ENCODE assay signal across 11 cellular contexts in genomic region chr16:87327798-87328495, GRCh38. TPM values are rescaled to one million over a fixed set of nuclear protein-coding genes. Genes with fewer than 3 reads are reported as not detected.
A peak's percentile ranks its signal among the peaks of the same experiment; 100 is the strongest.
DNase-seq lines count a peak whose midpoint lies in the region; ATAC-seq and TF ChIP-seq lines count a peak whose summit lies in the region.
"Had no signal": no experiment of that assay in that cellular context is flagged by ENCODE, and none has a peak within 500 bp of the region (broad histone marks: within the 10 kb centered on the region; RNA-seq: fewer than 3 reads in every experiment).

No MANE protein-coding gene starts in this region.

- peaks cover 7% of the 10 kb centered on the region for H3K4me1 Mint-ChIP-seq in CD8-positive, alpha-beta T cell (ENCODE audit: low read depth)
- 0 out of 2 replicates have a peak, but pooled peaks cover 5% of the 10 kb centered on the region for H3K4me1 Mint-ChIP-seq in WTC11

- no peaks in the 10 kb centered on the region for H3K9me3 ChIP-seq in CD8-positive, alpha-beta T cell (ENCODE audit: low read length)
- no peaks in the 10 kb centered on the region for H3K9me3 ChIP-seq in right atrium auricular region
- no peaks in the 10 kb centered on the region for H3K9me3 ChIP-seq in spleen

- H3K27ac Mint-ChIP-seq in CD8-positive, alpha-beta T cell: peak overlapping the region; percentile 27
- H3K27ac Mint-ChIP-seq in WTC11: peak overlapping the region; percentile 40; the same call in 1 of the 2 replicates

- CTCF ChIA-PET in CD8-positive, alpha-beta T cell (lab: Charles Lee): interaction anchor here (1.5 to 1.7 kb wide), 2 partner anchors 66 to 308 kb away, joined by 4 to 5 read pairs; no protein-coding TSS in a partner anchor
- CTCF ChIA-PET in WTC11 (lab: Charles Lee): interaction anchor here (0.6 to 1.3 kb wide), 2 partner anchors 29 to 67 kb away, joined by 3 read pairs; no protein-coding TSS in a partner anchor

- TF ChIP-seq CTCF in CD8-positive, alpha-beta T cell (IDR thresholded peaks at IDR 0.05): no peak
- TF ChIP-seq CTCF in WTC11 (IDR thresholded peaks at IDR 0.05) (no peak), right atrium auricular region (IDR thresholded peaks at IDR 0.05) (no peak), spleen (IDR thresholded peaks at IDR 0.05 in 8 of 11, conservative IDR thresholded peaks at IDR 0.05 in 3 of 11) (no peak)

- no peak for ATAC-seq in CD8-positive, alpha-beta T cell
- ATAC-seq in WTC11: no peak
- ATAC-seq in HG03469 (IDR thresholded peaks at IDR 0.05; ENCODE audit: unreplicated experiment): no peak

- intact Hi-C loops in CD8-positive, alpha-beta T cell (cut with DNase I, micrococcal nuclease): no loop called here
- intact Hi-C loops in spleen (cut with DNase I; ENCODE audit: low total_unique reads): no loop called here

- DNase-seq in CD8-positive, alpha-beta T cell: no peak
- DNase-seq in WTC11 (ENCODE audit: low spot score): no peak
- no peak for DNase-seq in right atrium auricular region (ENCODE audit: low spot score)
- DNase-seq in spleen: peak; percentile 57
- DNase-seq in SW 1271 (lab: John Stamatoyannopoulos, UW): no peak
- DNase-seq in NCI-H82 (lab: John Stamatoyannopoulos, UW): no peak
- DNase-seq: GOT3, NCI-H510A treated with DMSO at 0.1 percent for 48 hours, PC-9 had no signal

- H3K27ac ChIP-seq in CD8-positive, alpha-beta T cell (ENCODE audit: low read depth, low read length): no peak overlapping the region
- H3K27ac ChIP-seq in right atrium auricular region: peak overlapping the region; percentile 35 to 46
- no peak overlapping the region for H3K27ac ChIP-seq in spleen
- H3K27ac ChIP-seq: KMS-11, PC-9 had no signal

- no peaks in the 10 kb centered on the region for H3K9me3 Mint-ChIP-seq in CD8-positive, alpha-beta T cell
- no peaks in the 10 kb centered on the region for H3K9me3 Mint-ChIP-seq in WTC11

- H3K27me3 Mint-ChIP-seq in CD8-positive, alpha-beta T cell (ENCODE audit: low read depth): no peaks in the 10 kb centered on the region
- no peaks in the 10 kb centered on the region for H3K27me3 Mint-ChIP-seq in WTC11 (ENCODE audit: low read depth)

- H3K36me3 Mint-ChIP-seq in CD8-positive, alpha-beta T cell: peaks cover 46% of the 10 kb centered on the region
- peaks cover 6% of the 10 kb centered on the region for H3K36me3 Mint-ChIP-seq in WTC11

- H3K4me3 Mint-ChIP-seq in CD8-positive, alpha-beta T cell: no peak overlapping the region
- no peak overlapping the region for H3K4me3 Mint-ChIP-seq in WTC11

- peaks cover 3% of the 10 kb centered on the region for H3K4me1 ChIP-seq in CD8-positive, alpha-beta T cell (ENCODE audit: insufficient read depth, low read length)
- H3K4me1 ChIP-seq in right atrium auricular region (peaks cover 0 to 43% of the 10 kb centered on the region in 2 donors), spleen (peaks cover 3 to 13% (median 8%) of the 10 kb centered on the region in 6 donors)

- H3K36me3 ChIP-seq in CD8-positive, alpha-beta T cell (ENCODE audit: insufficient read depth, low read length): peaks cover 24% of the 10 kb centered on the region
- peaks cover 33% of the 10 kb centered on the region for H3K36me3 ChIP-seq in right atrium auricular region
- peaks cover 0 to 61% (median 34%) of the 10 kb centered on the region in 6 donors for H3K36me3 ChIP-seq in spleen

- 84 to 97% (median 93%) methylated on average over 19 of the region's 19 CpGs for WGBS in spleen, 5 donors

- no peaks in the 10 kb centered on the region for H3K27me3 ChIP-seq in CD8-positive, alpha-beta T cell (ENCODE audit: insufficient read depth, low read length)
- no peaks in the 10 kb centered on the region for H3K27me3 ChIP-seq in right atrium auricular region
- no peaks in the 10 kb centered on the region for H3K27me3 ChIP-seq in spleen (replicated peaks in 1 of 7)

- TF ChIP-seq POLR2A in spleen (IDR thresholded peaks at IDR 0.05): no peak

- POLR2A ChIA-PET in CD8-positive, alpha-beta T cell (lab: Charles Lee): interaction anchor here (1.5 kb wide), 1 partner anchor 11 kb away, joined by 4 read pairs; the partner anchor contains the start of gene C16orf95
- POLR2A ChIA-PET in WTC11 (lab: Charles Lee): no interaction called here

- H3K4me3 ChIP-seq in CD8-positive, alpha-beta T cell (ENCODE audit: low read depth, low read length): no peak overlapping the region
- H3K4me3 ChIP-seq in right atrium auricular region: no peak overlapping the region
- H3K4me3 ChIP-seq in spleen: no peak overlapping the region
- H3K4me3 ChIP-seq: PC-9 had no signal

TF ChIP-seq in WTC11, 78 proteins besides CTCF, POLR2A, EP300 and RAD21 (continues in another document):
- TF ChIP-seq MLX (CRISPR knock-in tag; IDR thresholded peaks at IDR 0.05) (no peak), ZNF281 (CRISPR knock-in tag; IDR thresholded peaks at IDR 0.05) (no peak), USF2 (CRISPR knock-in tag; IDR thresholded peaks at IDR 0.05) (no peak), SOX15 (CRISPR knock-in tag; IDR thresholded peaks at IDR 0.05) (no peak), ZNF416 (CRISPR knock-in tag; IDR thresholded peaks at IDR 0.05) (no peak), ZNF121 (CRISPR knock-in tag; IDR thresholded peaks at IDR 0.05) (no peak), KAT7 (CRISPR knock-in tag; IDR thresholded peaks at IDR 0.05; ENCODE audit: borderline replicate concordance) (no peak), CBFB (CRISPR knock-in tag; IDR thresholded peaks at IDR 0.05; ENCODE audit: low read depth) (no peak)
- TF ChIP-seq, protein P1, sequence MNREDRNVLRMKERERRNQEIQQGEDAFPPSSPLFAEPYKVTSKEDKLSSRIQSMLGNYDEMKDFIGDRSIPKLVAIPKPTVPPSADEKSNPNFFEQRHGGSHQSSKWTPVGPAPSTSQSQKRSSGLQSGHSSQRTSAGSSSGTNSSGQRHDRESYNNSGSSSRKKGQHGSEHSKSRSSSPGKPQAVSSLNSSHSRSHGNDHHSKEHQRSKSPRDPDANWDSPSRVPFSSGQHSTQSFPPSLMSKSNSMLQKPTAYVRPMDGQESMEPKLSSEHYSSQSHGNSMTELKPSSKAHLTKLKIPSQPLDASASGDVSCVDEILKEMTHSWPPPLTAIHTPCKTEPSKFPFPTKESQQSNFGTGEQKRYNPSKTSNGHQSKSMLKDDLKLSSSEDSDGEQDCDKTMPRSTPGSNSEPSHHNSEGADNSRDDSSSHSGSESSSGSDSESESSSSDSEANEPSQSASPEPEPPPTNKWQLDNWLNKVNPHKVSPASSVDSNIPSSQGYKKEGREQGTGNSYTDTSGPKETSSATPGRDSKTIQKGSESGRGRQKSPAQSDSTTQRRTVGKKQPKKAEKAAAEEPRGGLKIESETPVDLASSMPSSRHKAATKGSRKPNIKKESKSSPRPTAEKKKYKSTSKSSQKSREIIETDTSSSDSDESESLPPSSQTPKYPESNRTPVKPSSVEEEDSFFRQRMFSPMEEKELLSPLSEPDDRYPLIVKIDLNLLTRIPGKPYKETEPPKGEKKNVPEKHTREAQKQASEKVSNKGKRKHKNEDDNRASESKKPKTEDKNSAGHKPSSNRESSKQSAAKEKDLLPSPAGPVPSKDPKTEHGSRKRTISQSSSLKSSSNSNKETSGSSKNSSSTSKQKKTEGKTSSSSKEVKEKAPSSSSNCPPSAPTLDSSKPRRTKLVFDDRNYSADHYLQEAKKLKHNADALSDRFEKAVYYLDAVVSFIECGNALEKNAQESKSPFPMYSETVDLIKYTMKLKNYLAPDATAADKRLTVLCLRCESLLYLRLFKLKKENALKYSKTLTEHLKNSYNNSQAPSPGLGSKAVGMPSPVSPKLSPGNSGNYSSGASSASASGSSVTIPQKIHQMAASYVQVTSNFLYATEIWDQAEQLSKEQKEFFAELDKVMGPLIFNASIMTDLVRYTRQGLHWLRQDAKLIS (CRISPR knock-in tag; IDR thresholded peaks at IDR 0.05; ENCODE audit: borderline replicate concordance): no peak

RNA-seq across cellular contexts. Expression of gene C16orf95, which starts 10.8 kb away (rescaled TPM):
- 1 to 10 TPM in 1 of 2 experiments, under 1 TPM in 1; 0.76 to 1.2 TPM for total RNA-seq in CD8-positive, alpha-beta T cell
- total RNA-seq in WTC11 (2021) (5.7 to 7.5 TPM (median 7.1 TPM) in 3 replicates), right atrium auricular region (1 to 10 TPM in 1 of 2 donors, under 1 TPM in 1; 0.59 to 2.4 TPM), spleen (1 to 10 TPM in 5 of 7 donors, not detected in 2; 1.0 to 2.6 (median 2.0) TPM)
- 1 to 10 TPM; 1.2 to 2.9 (median 2.8) TPM for polyA plus RNA-seq in spleen

RNA-seq across cellular contexts. Expression of gene FBXO31, which starts 55.6 kb away (rescaled TPM):
- 10 to 100 TPM; 34.7 to 46.8 TPM for total RNA-seq in CD8-positive, alpha-beta T cell
- 20.8 to 24.2 TPM (median 22.6 TPM) in 3 replicates for total RNA-seq in WTC11 (2021)
- total RNA-seq in right atrium auricular region: 10 to 100 TPM; 39.3 to 53.1 TPM
- total RNA-seq in spleen: 10 to 100 TPM; 23.6 to 30.6 (median 27.2) TPM
- polyA plus RNA-seq in spleen: 10 to 100 TPM in 1 of 3 donors, 1 to 10 TPM in 2; 7.9 to 11.0 (median 9.7) TPM

Comparison
In these comparisons a context has a peak if more than half of its experiments do, and no peak if none do; other contexts are left out.
1. H3K27ac ChIP-seq: peak in right atrium auricular region (2 of 2); none in CD8-positive, alpha-beta T cell (single experiment) and spleen (0 of 8).